ENCODE assay signal across 9 cellular contexts in the genomic region with DNA sequence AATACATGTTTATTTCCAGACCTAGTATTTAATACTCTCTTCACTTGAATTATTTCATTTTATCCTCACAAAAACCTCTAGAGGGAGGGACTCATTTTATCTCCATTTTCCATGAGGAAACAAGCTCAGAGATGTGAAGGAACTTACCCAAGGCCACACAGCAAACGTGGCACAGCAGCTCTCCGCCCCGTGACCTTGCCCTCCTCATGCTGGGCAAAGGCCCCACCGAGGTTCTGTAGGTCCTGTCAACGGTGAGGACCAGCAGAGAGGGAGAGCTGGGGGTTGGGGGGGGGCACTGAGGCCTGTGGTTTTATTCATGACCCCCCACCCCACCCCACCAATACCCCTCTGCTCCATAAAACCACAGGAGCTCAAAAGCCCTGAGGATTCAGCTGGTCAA. TPM values are rescaled to one million over a fixed set of nuclear protein-coding genes. Genes with fewer than 3 reads are reported as not detected.
DNase-seq lines count a peak whose midpoint lies in the region; ATAC-seq, FAIRE-seq and TF ChIP-seq lines count a peak whose summit lies in the region.
"Had no signal": no experiment of that assay in that cellular context is flagged by ENCODE, and none has a peak within 500 bp of the region (broad histone marks: within the 10 kb centered on the region; RNA-seq: fewer than 3 reads in every experiment).

No MANE protein-coding gene starts in this region.

- peak overlapping the region; percentile 8 for H3K56ac ChIP-seq in H1 (replicated peaks; ENCODE audit: insufficient read length, low read depth, low read length)

- peaks cover 8% of the 10 kb centered on the region for H3K36me3 ChIP-seq in DOHH2 (ENCODE audit: control insufficient read depth, low read length)
- no peaks in the 10 kb centered on the region for H3K36me3 ChIP-seq in Panc1 (ENCODE audit: control insufficient read depth, insufficient read depth, low read length)
- H3K36me3 ChIP-seq in H1 (ENCODE audit: control insufficient read depth in 2 of 4, insufficient read depth in 4 of 4, low read length in 3 of 4): peaks cover 0 to 2% (median 0%) of the 10 kb centered on the region in 4 experiments; a peak in 1 of 8 replicates
- H3K36me3 ChIP-seq in prostate gland: no peaks in the 10 kb centered on the region

- no peak overlapping the region for H2AFZ ChIP-seq in H1 (ENCODE audit: low read length)

- H3K4me1 ChIP-seq in DOHH2 (ENCODE audit: control insufficient read depth, low read length) (peaks cover 53% of the 10 kb centered on the region), Panc1 (ENCODE audit: control insufficient read depth, insufficient read depth, low read length) (peaks cover 19% of the 10 kb centered on the region), H1 (replicated peaks in 1 of 4; ENCODE audit: control insufficient read depth in 3 of 4, insufficient read depth in 4 of 4, low read length in 3 of 4) (peaks cover 0 to 7% (median 4%) of the 10 kb centered on the region in 4 experiments; a peak in 4 of 7 replicates), prostate gland (replicated peaks) (peaks cover 4% of the 10 kb centered on the region)

- H4K91ac ChIP-seq in H1 (replicated peaks; ENCODE audit: insufficient read length, low read length): peak overlapping the region; percentile 99

- peak overlapping the region; percentile 92; the same call in 1 of the 2 replicates for H2BK15ac ChIP-seq in H1 (ENCODE audit: low read length)

- POLR2A ChIA-PET in Panc1 (lab: Charles Lee) (interaction anchor here (0.6 to 0.7 kb wide), 2 partner anchors 9 to 37 kb away, joined by 5 to 8 read pairs; no protein-coding TSS in a partner anchor), H1 (lab: Charles Lee; ENCODE audit: partially characterized antibody) (interaction anchor here (0.9 to 5.9 kb wide), 6 partner anchors 9 to 89 kb away, joined by 3 to 42 read pairs (median 13); a partner anchor contains a TSS)

- H3K79me2 ChIP-seq in DOHH2 (ENCODE audit: control insufficient read depth, low read length): peaks cover 2% of the 10 kb centered on the region; the same call in 1 of the 2 replicates
- no peaks in the 10 kb centered on the region for H3K79me2 ChIP-seq in H1 (ENCODE audit: control insufficient read depth in 1 of 2, insufficient read depth in 2 of 2, low read length in 2 of 2)

- intact Hi-C loops in Panc1 (cut with micrococcal nuclease; ENCODE audit: unreplicated experiment) (no loop called here), prostate gland (cut with DNase I) (no loop called here)

- WGBS in H1 (ENCODE audit: extremely low coverage in 1 of 2, insufficient coverage in 1 of 2, insufficient read length in 1 of 2, insufficient replicate concordance in 2 of 2, low coverage in 1 of 2, low lambda C conversion rate in 2 of 2, missing lambda C conversion rate in 1 of 2), 2 experiments: 77% methylated on average over 5 of the region's 5 CpGs; no CpG with 5 or more reads in 1 of the 2 experiments
- 61% methylated on average over 5 of the region's 5 CpGs for WGBS in prostate gland

- no peak overlapping the region for H3K14ac ChIP-seq in H1 (ENCODE audit: insufficient read length)

- H3K9ac ChIP-seq in H1 (replicated peaks in 1 of 4; ENCODE audit: extremely low read depth in 1 of 4, low read depth in 3 of 4, low read length in 3 of 4): no peak overlapping the region

- H3K4ac ChIP-seq in H1 (replicated peaks; ENCODE audit: insufficient read length, low read depth, low read length): peak overlapping the region; percentile 69

- no peak for ATAC-seq in Panc1
- ATAC-seq in GM18907 (IDR thresholded peaks at IDR 0.05; ENCODE audit: unreplicated experiment): no peak
- no peak for ATAC-seq in GM18861 (IDR thresholded peaks at IDR 0.05; ENCODE audit: unreplicated experiment)

- no peaks in the 10 kb centered on the region for H3K9me2 ChIP-seq in DOHH2 (replicated peaks; ENCODE audit: control insufficient read depth, low read length)

- 0 out of 2 replicates have a peak, but pooled peaks cover 2% of the 10 kb centered on the region for H3K79me1 ChIP-seq in H1 (ENCODE audit: low read depth, low read length)

- peak overlapping the region; percentile 78; the same call in 1 of the 2 replicates for H3K18ac ChIP-seq in H1 (ENCODE audit: extremely low read depth, low read length)

- H2AK5ac ChIP-seq in H1 (ENCODE audit: low read depth, low read length): no peak overlapping the region

- peak overlapping the region; percentile 62 for H2BK120ac ChIP-seq in H1 (replicated peaks; ENCODE audit: low read depth, low read length)

- H3K27me3 ChIP-seq in DOHH2 (ENCODE audit: control insufficient read depth, low read length): no peaks in the 10 kb centered on the region
- H3K27me3 ChIP-seq in Panc1 (ENCODE audit: control insufficient read depth, insufficient read depth, low read length): no peaks in the 10 kb centered on the region
- no peaks in the 10 kb centered on the region for H3K27me3 ChIP-seq in H1 (replicated peaks in 1 of 4; ENCODE audit: control insufficient read depth in 3 of 4, extremely low read depth in 1 of 4, insufficient read depth in 3 of 4, low read length in 3 of 4)
- no peaks in the 10 kb centered on the region for H3K27me3 ChIP-seq in prostate gland (replicated peaks; ENCODE audit: insufficient read depth)

- in situ Hi-C loops in Panc1 (cut with HindIII; ENCODE audit: low pct_unique_long_range_greater_than_20kb, low sequenced_read_pairs): no loop called here

- CTCF ChIA-PET in Panc1 (lab: Charles Lee) (interaction anchor here (0.6 to 1.5 kb wide), 6 partner anchors 11 to 84 kb away, joined by 3 to 8 read pairs (median 5); a partner anchor contains a TSS), H1 (lab: Charles Lee; ENCODE audit: partially characterized antibody) (interaction anchor here (0.6 to 5.3 kb wide), 20 partner anchors 9 to 192 kb away, joined by 3 to 45 read pairs (median 6); partner anchors contain the start of gene DSN1)

- no peak overlapping the region for H3K23ac ChIP-seq in H1 (ENCODE audit: insufficient read length)

- TF ChIP-seq EP300 in H1 (IDR thresholded peaks at IDR 0.05; ENCODE audit: borderline replicate concordance in 1 of 2, low read depth in 2 of 2, low read length in 2 of 2): no peak

- H4K20me1 ChIP-seq in DOHH2 (ENCODE audit: control insufficient read depth, insufficient read depth, low read depth, low read length) (no peaks in the 10 kb centered on the region), H1 (replicated peaks in 1 of 2; ENCODE audit: control insufficient read depth in 1 of 2, insufficient read depth in 2 of 2, low read length in 2 of 2) (peaks cover 0 to 2% of the 10 kb centered on the region in 2 experiments)

- H2BK5ac ChIP-seq in H1 (ENCODE audit: low read depth, low read length): peak overlapping the region; percentile 78; the same call in 1 of the 2 replicates

- peak overlapping the region; percentile 69 for H4K8ac ChIP-seq in H1 (ENCODE audit: extremely low read depth, insufficient read depth, low read length)

- no peak for TF ChIP-seq POLR2A in H1 (IDR thresholded peaks at IDR 0.05; ENCODE audit: control extremely low read depth in 1 of 2, low read depth in 2 of 2, low read length in 2 of 2)
- no peak for TF ChIP-seq POLR2A in prostate gland (IDR thresholded peaks at IDR 0.05)

- 0 out of 2 replicates have a peak overlapping the region, but pooled peaks have one; percentile 11 for H2BK12ac ChIP-seq in H1 (ENCODE audit: low read depth, low read length)

- no TSS peak for BruUV-seq in Panc1 (replicated peaks; lab: Mats Ljungman, UMichigan)

- DNase-seq in Panc1 (ENCODE audit: low read depth, low spot score) (no peak), H1 (ENCODE audit: low read depth in 1 of 2, low spot score in 2 of 2) (no peak), prostate gland (ENCODE audit: low spot score) (no peak), DMS 273 treated with DMSO at 0.1 percent for 48 hours (lab: John Stamatoyannopoulos, UW) (no peak), OCI-M1 (lab: John Stamatoyannopoulos, UW) (no peak)

- TF ChIP-seq CTCF in DOHH2 (IDR thresholded peaks at IDR 0.05; ENCODE audit: low read depth, low read length, poor library complexity, severe bottlenecking): no peak
- no peak for TF ChIP-seq CTCF in Panc1 (IDR thresholded peaks at IDR 0.05)
- TF ChIP-seq CTCF in H1 (IDR thresholded peaks at IDR 0.05; ENCODE audit: control extremely low read depth in 1 of 3, insufficient read depth in 1 of 3, low read depth in 1 of 3, low read length in 3 of 3): no peak
- TF ChIP-seq CTCF in prostate gland (IDR thresholded peaks at IDR 0.05): no peak

- TF ChIP-seq RAD21 in H1 (IDR thresholded peaks at IDR 0.05 in 1 of 2, conservative IDR thresholded peaks at IDR 0.05 in 1 of 2; ENCODE audit: low read depth in 2 of 2, low read length in 2 of 2): no peak

- FAIRE-seq in H1 (lab: Jason Lieb, UNC): no peak

- peak overlapping the region; percentile 90 for H3K4me2 ChIP-seq in DOHH2 (ENCODE audit: low read length)
- peak overlapping the region; percentile 47 to 71; a peak in 3 of 4 replicates for H3K4me2 ChIP-seq in H1 (ENCODE audit: insufficient read depth in 1 of 2, low read depth in 2 of 2, low read length in 2 of 2)

- H4K5ac ChIP-seq in H1 (ENCODE audit: insufficient read length, low read depth, low read length): peak overlapping the region; percentile 89

- H3K4me3 ChIP-seq in DOHH2 (ENCODE audit: low read length): peak overlapping the region; percentile 71
- H3K4me3 ChIP-seq in Panc1 (ENCODE audit: low read depth in 2 of 2, low read length in 2 of 2): peak overlapping the region in 1 of 2 experiments; percentile 45; a peak in 2 of 4 replicates
- peak overlapping the region in 1 of 4 experiments; percentile 52; a peak in 1 of 8 replicates for H3K4me3 ChIP-seq in H1 (ENCODE audit: extremely low read depth in 1 of 4, insufficient read depth in 2 of 4, low read depth in 3 of 4, low read length in 4 of 4)
- H3K4me3 ChIP-seq in prostate gland: no peak overlapping the region

- H3K23me2 ChIP-seq in H1 (ENCODE audit: low read depth, low read length): no peaks in the 10 kb centered on the region

- peak overlapping the region; percentile 71 for H3K27ac ChIP-seq in DOHH2 (ENCODE audit: low read depth, low read length)
- peak overlapping the region; percentile 92 for H3K27ac ChIP-seq in Panc1 (ENCODE audit: low read length)
- H3K27ac ChIP-seq in H1 (ENCODE audit: low read depth, low read length): peak overlapping the region; percentile 52; the same call in 1 of the 2 replicates
- peak overlapping the region; percentile 61 to 78 for H3K27ac ChIP-seq in prostate gland

- peaks cover 7% of the 10 kb centered on the region for H3F3A ChIP-seq in DOHH2 (ENCODE audit: control insufficient read depth, insufficient read depth)

- H2BK20ac ChIP-seq in H1 (ENCODE audit: low read length): no peak overlapping the region

- H3K9me3 ChIP-seq in DOHH2 (ENCODE audit: control insufficient read depth, insufficient read depth, low read length): no peaks in the 10 kb centered on the region
- no peaks in the 10 kb centered on the region for H3K9me3 ChIP-seq in Panc1 (ENCODE audit: control insufficient read depth, insufficient read depth, low read depth, low read length)
- no peaks in the 10 kb centered on the region for H3K9me3 ChIP-seq in H1 (ENCODE audit: insufficient read depth in 2 of 2, low read depth in 1 of 2, low read length in 1 of 2)
- H3K9me3 ChIP-seq in prostate gland: no peaks in the 10 kb centered on the region

RNA-seq across cellular contexts. Expression of gene TLDC2, which starts 40.9 kb away (rescaled TPM):
- total RNA-seq in Panc1 (2021; ENCODE audit: unreplicated experiment) (not detected), prostate gland (1 to 10 TPM in 1 of 2 donors, under 1 TPM in 1; 0.14 to 1.3 TPM)
- not detected for polyA plus RNA-seq in Panc1 (2012; ENCODE audit: insufficient read length)
- total RNA-seq in H1 (2021; fragmentation: NEBNext Ultra II Directional; extraction: Animal tissue kit (Norgen Biotek cat#: 25700)): 0.23 and 0.34 TPM in 2 replicates
- 0.20 and 0.29 TPM in 2 replicates for polyA plus RNA-seq in H1 (2011; rRNA removed)
- 0.25 TPM for polyA plus RNA-seq in H1 (2011; cell fraction: cytosol; rRNA removed)
- 0.17 TPM for polyA plus RNA-seq in H1 (2011; cell fraction: nucleus; rRNA removed)
- 0.42 to 0.85 TPM (median 0.63 TPM) in 4 replicates for polyA plus RNA-seq in H1 (2012, experiment 1 of 2)
- polyA plus RNA-seq in H1 (2012, experiment 2 of 2): 0.37 TPM
- 0.06 TPM for polyA plus RNA-seq in H1 (2013, experiment 1 of 2)
- 0.13 TPM for polyA plus RNA-seq in H1 (2013, experiment 2 of 2)
- polyA minus RNA-seq in H1 (2011; rRNA and poly(A)+ RNA removed): 0.20 TPM in 1 of 2 replicates, not detected in the other
- not detected for polyA minus RNA-seq in H1 (2011; cell fraction: cytosol; rRNA and poly(A)+ RNA removed)
- polyA minus RNA-seq in H1 (2011; cell fraction: nucleus; rRNA and poly(A)+ RNA removed): 0.60 TPM
- total RNA-seq: NCI-H460 had no signal
